Comparison of ENCODE assay signal across 10 cellular contexts in the genomic region with DNA sequence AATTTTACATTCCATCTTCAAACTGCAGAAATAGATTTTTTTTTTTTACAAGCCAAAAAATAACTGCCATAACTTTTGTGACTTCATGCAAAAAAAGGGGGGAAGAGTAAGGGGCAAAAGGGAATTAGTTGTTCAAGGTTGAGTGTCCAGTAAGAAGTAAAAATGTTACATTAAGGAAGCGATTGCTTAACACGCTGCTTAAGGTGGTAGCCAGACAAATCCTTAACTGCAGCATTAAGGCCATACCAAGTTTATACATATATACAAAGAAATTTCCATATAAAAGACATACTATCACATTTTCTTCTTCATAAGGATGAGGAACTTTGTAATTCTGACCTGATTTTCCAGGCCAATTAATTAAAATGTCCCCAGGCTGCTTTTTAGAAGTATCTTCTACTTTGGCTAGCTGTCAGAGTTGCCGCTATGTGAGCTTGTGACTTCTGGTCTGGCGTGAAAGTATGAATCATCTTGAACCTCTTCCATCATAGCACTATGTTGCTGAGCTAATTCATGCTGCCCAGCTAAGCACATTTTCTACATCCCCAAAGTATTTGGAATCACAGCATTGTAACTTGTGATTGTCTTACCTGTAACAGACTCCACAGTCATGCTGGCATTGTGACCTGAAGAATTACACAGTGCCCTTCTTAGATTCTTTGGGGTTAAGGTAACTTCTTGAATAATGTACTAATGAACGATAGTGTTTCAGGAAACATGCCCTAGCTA. TPM values are rescaled to one million over a fixed set of nuclear protein-coding genes. Genes with fewer than 3 reads are reported as not detected.
DNase-seq lines count a peak whose midpoint lies in the region; ATAC-seq and TF ChIP-seq lines count a peak whose summit lies in the region.
"Had no signal": no experiment of that assay in that cellular context is flagged by ENCODE, and none has a peak within 500 bp of the region (broad histone marks: within the 10 kb centered on the region; RNA-seq: fewer than 3 reads in every experiment).

No MANE protein-coding gene starts in this region.

- H3K27me3 ChIP-seq in Caco-2 (replicated peaks; ENCODE audit: control insufficient read depth, insufficient read depth, low read length) (no peaks in the 10 kb centered on the region), Karpas-422 (ENCODE audit: low read length) (no peaks in the 10 kb centered on the region)

- H3K36me3 Mint-ChIP-seq in Caco-2 (ENCODE audit: insufficient read depth, unreplicated experiment), result peaks cover 98% of the 10 kb centered on the region

- POLR2A ChIA-PET in Caco-2 (lab: Charles Lee), result no interaction called here

- no peak overlapping the region for H2AFZ ChIP-seq in Karpas-422 (ENCODE audit: low read length)

- no peaks in the 10 kb centered on the region for H3K27me3 Mint-ChIP-seq in Caco-2 (ENCODE audit: insufficient read depth, unreplicated experiment)

- H3K9me3 Mint-ChIP-seq in Caco-2 (ENCODE audit: unreplicated experiment), result peaks cover 10% of the 10 kb centered on the region
- H3K9me3 Mint-ChIP-seq: endodermal cell had no signal

- intact Hi-C loops in sciatic nerve (cut with DNase I), result no loop called here
- intact Hi-C loops in Caco-2 (cut with micrococcal nuclease; ENCODE audit: unreplicated experiment), result no loop called here

- DNase-seq in GM03348 (ENCODE audit: low spot score) (peak; percentile 31), amniotic epithelial cell (ENCODE audit: low read depth) (peak; percentile 51), fibroblast of villous mesenchyme (ENCODE audit: low read depth) (peak; percentile 66), sciatic nerve (ENCODE audit: low spot score) (no peak), Caco-2 (no peak), Karpas-422 (no peak)
- DNase-seq: endodermal cell, NCI-H1694 treated with DMSO at 0.1 percent for 48 hours had no signal

- H3K79me2 ChIP-seq in Karpas-422 (ENCODE audit: low read length), result peaks cover 45% of the 10 kb centered on the region

- no peak overlapping the region for H3K4me2 ChIP-seq in Karpas-422 (ENCODE audit: low read depth, low read length, poor library complexity, severe bottlenecking)

- no peak overlapping the region for H3K4me3 Mint-ChIP-seq in Caco-2 (ENCODE audit: unreplicated experiment)
- H3K4me3 Mint-ChIP-seq: endodermal cell had no signal

- H3K9me3 ChIP-seq in Caco-2 (no peaks in the 10 kb centered on the region), Karpas-422 (ENCODE audit: low read length) (no peaks in the 10 kb centered on the region)

- no peak overlapping the region for H3K9ac ChIP-seq in Karpas-422 (ENCODE audit: low read length)

- CTCF ChIA-PET in Caco-2 (lab: Charles Lee), result interaction anchor here (1.1 kb wide), 1 partner anchor 14 kb away, joined by 3 read pairs; no protein-coding TSS in a partner anchor

- H3K27ac Mint-ChIP-seq in Caco-2 (ENCODE audit: unreplicated experiment), result no peak overlapping the region
- H3K27ac Mint-ChIP-seq: endodermal cell had no signal

- peaks cover 4% of the 10 kb centered on the region; the same call in 1 of the 2 replicates for H3K4me1 ChIP-seq in Caco-2
- H3K4me1 ChIP-seq in Karpas-422 (ENCODE audit: low read length), result no peaks in the 10 kb centered on the region

- peaks cover 8% of the 10 kb centered on the region for H3K36me3 ChIP-seq in Caco-2 (ENCODE audit: control insufficient read depth, insufficient read depth, low read length)
- H3K36me3 ChIP-seq in Karpas-422 (ENCODE audit: insufficient read depth, low read length), result peaks cover 85% of the 10 kb centered on the region

- TF ChIP-seq CTCF in fibroblast of villous mesenchyme (IDR thresholded peaks at IDR 0.05; ENCODE audit: insufficient read depth, low read depth, low read length) (no peak), Caco-2 (IDR thresholded peaks at IDR 0.05; ENCODE audit: insufficient read depth in 1 of 2, low read depth in 1 of 2, low read length in 1 of 2, severe bottlenecking in 1 of 2, unreplicated experiment in 1 of 2) (no peak)

- ATAC-seq in sciatic nerve (peak; percentile 67), GM21381 (IDR thresholded peaks at IDR 0.05; ENCODE audit: unreplicated experiment) (no peak)

- H4K20me1 ChIP-seq in Karpas-422 (ENCODE audit: insufficient read depth, low read depth, low read length), result no peaks in the 10 kb centered on the region

- no peak overlapping the region for H3K27ac ChIP-seq in Karpas-422 (ENCODE audit: low read length)
- H3K27ac ChIP-seq: VCaP had no signal

- no peaks in the 10 kb centered on the region for H3K4me1 Mint-ChIP-seq in Caco-2 (ENCODE audit: low read depth, unreplicated experiment)

- no peaks in the 10 kb centered on the region for H3K9me2 ChIP-seq in Karpas-422 (replicated peaks; ENCODE audit: insufficient read depth, low read length)

- no TSS peak for BruUV-seq in Caco-2 (replicated peaks; lab: Mats Ljungman, UMichigan)

- H3K4me3 ChIP-seq in fibroblast of villous mesenchyme (ENCODE audit: low read depth, low read length) (no peak overlapping the region), Caco-2 (ENCODE audit: low read depth, low read length) (no peak overlapping the region), Karpas-422 (ENCODE audit: low read length) (no peak overlapping the region)

RNA-seq across cellular contexts. Expression of gene G3BP1, which starts 40.0 kb away (rescaled TPM):
- total RNA-seq in fibroblast of villous mesenchyme (146 and 244 TPM in 2 replicates), sciatic nerve (151 TPM), Caco-2 (2022) (291 and 329 TPM in 2 replicates)
- total RNA-seq in Karpas-422 (2014; rRNA removed; shearing (Covaris generic); ENCODE audit: low replicate concordance), result 130 and 186 TPM in 2 replicates

RNA-seq across cellular contexts. Expression of gene ATOX1, which starts 53.3 kb away (rescaled TPM):
- total RNA-seq in fibroblast of villous mesenchyme, result 44.9 and 59.6 TPM in 2 replicates
- total RNA-seq in sciatic nerve, result 47.3 TPM
- 135 and 139 TPM in 2 replicates for total RNA-seq in Caco-2 (2022)
- 104 and 114 TPM in 2 replicates for total RNA-seq in Karpas-422 (2014; rRNA removed; shearing (Covaris generic); ENCODE audit: low replicate concordance)

Comparison
In these comparisons a context has a peak if more than half of its experiments do, and no peak if none do; other contexts are left out.
1. DNase-seq: peak in GM03348 (single experiment), amniotic epithelial cell (single experiment) and fibroblast of villous mesenchyme (single experiment); none in sciatic nerve (single experiment), Caco-2 (0 of 2) and Karpas-422 (single experiment).